13 cellular contexts compared by ENCODE assay signal in genomic region chr7:150962285-150962742, GRCh38. TPM values are rescaled to one million over a fixed set of nuclear protein-coding genes. Genes with fewer than 3 reads are reported as not detected.
DNase-seq lines count a peak whose midpoint lies in the region; ATAC-seq and TF ChIP-seq lines count a peak whose summit lies in the region.
"Had no signal": no experiment of that assay in that cellular context is flagged by ENCODE, and none has a peak within 500 bp of the region (broad histone marks: within the 10 kb centered on the region; RNA-seq: fewer than 3 reads in every experiment).

No MANE protein-coding gene starts in this region.

- H3K4me1 Mint-ChIP-seq in glutamatergic neuron (ENCODE audit: low read depth, unreplicated experiment) (peaks cover 50% of the 10 kb centered on the region), Calu3 (ENCODE audit: low read depth, unreplicated experiment) (no peaks in the 10 kb centered on the region)

- H2BK15ac ChIP-seq in neuronal stem cell (ENCODE audit: low read length): no peak overlapping the region

- TF ChIP-seq CTCF in right atrium auricular region (IDR thresholded peaks at IDR 0.05) (no peak), glutamatergic neuron (IDR thresholded peaks at IDR 0.05; ENCODE audit: partially characterized antibody, unreplicated experiment) (no peak), Calu3 (IDR thresholded peaks at IDR 0.05; ENCODE audit: unreplicated experiment) (no peak), GM13977 (IDR thresholded peaks at IDR 0.05; ENCODE audit: extremely low read depth, insufficient read depth, missing control alignments) (no peak)

- in situ Hi-C loops in GM13977 (cut with MboI; ENCODE audit: low pct_unique_long_range_greater_than_20kb, low sequenced_read_pairs, unreplicated experiment): no loop called here

- H2BK5ac ChIP-seq in neuronal stem cell (ENCODE audit: low read length): no peak overlapping the region

- no CpG with 5 or more reads among the region's 6 CpGs for WGBS in neuronal stem cell (ENCODE audit: extremely low coverage in 2 of 2, insufficient read length in 2 of 2, insufficient replicate concordance in 1 of 2), 2 donors

- no peaks in the 10 kb centered on the region for H3K79me1 ChIP-seq in neuronal stem cell (ENCODE audit: low read depth, low read length)

- H3K14ac ChIP-seq in neuronal stem cell (ENCODE audit: low read length): no peak overlapping the region

- H3K18ac ChIP-seq in neuronal stem cell (ENCODE audit: low read length): no peak overlapping the region

- no peak overlapping the region for H3K9ac ChIP-seq in neuronal stem cell (ENCODE audit: low read depth, low read length, poor library complexity)

- no peak overlapping the region for H2BK12ac ChIP-seq in neuronal stem cell (ENCODE audit: low read length)

- intact Hi-C loops in left ventricle myocardium superior (cut with micrococcal nuclease) (no loop called here), Calu3 (cut with micrococcal nuclease; ENCODE audit: unreplicated experiment) (loop anchor here (2.0 to 10.0 kb wide), 2 partner anchors 62 to 148 kb away; partner anchors contain the start of genes ABCB8 and ATG9B)

- H3K27ac Mint-ChIP-seq in glutamatergic neuron (ENCODE audit: unreplicated experiment) (peak overlapping the region; percentile 97), Calu3 (ENCODE audit: unreplicated experiment) (no peak overlapping the region)
- H3K27ac Mint-ChIP-seq: activated naive CD4-positive, alpha-beta T cell treated with anti-CD3 and anti-CD28 coated beads, Interleukin-2, amount 10 ng/mL, durations not matched to agents 7 days and 5 days; CD4-positive, alpha-beta memory T cell had no signal

- no peak overlapping the region for H4K8ac ChIP-seq in neuronal stem cell (ENCODE audit: low read depth, low read length)

- CTCF ChIA-PET in Calu3 (lab: Charles Lee): interaction anchor here (0.6 to 1.7 kb wide), 13 partner anchors 14 to 161 kb away, joined by 3 to 6 read pairs (median 3); partner anchors contain the start of genes ABCB8, ATG9B and NOS3

- no peak overlapping the region for H3K4ac ChIP-seq in neuronal stem cell (ENCODE audit: low read length)

- no TSS peak for BruUV-seq in Calu3 (replicated peaks; lab: Mats Ljungman, UMichigan)

- no peak overlapping the region for H3K4me3 ChIP-seq in right atrium auricular region
- no peak overlapping the region for H3K4me3 ChIP-seq in neuronal stem cell (ENCODE audit: low read length in 2 of 2)
- H3K4me3 ChIP-seq: thyroid gland had no signal

- peak overlapping the region; percentile 87 for H2AFZ ChIP-seq in neuronal stem cell (ENCODE audit: low read length)

- peaks cover 5% of the 10 kb centered on the region for H3K36me3 ChIP-seq in right atrium auricular region
- no peaks in the 10 kb centered on the region for H3K36me3 ChIP-seq in neuronal stem cell (replicated peaks in 1 of 2; ENCODE audit: control insufficient read depth in 2 of 2, insufficient read depth in 2 of 2, low read length in 2 of 2)
- H3K36me3 ChIP-seq: thyroid gland had no signal

- H2BK120ac ChIP-seq in neuronal stem cell (ENCODE audit: low read depth, low read length): no peak overlapping the region

- no peak overlapping the region for H3K23ac ChIP-seq in neuronal stem cell (ENCODE audit: low read depth, low read length, poor library complexity)

- DNase-seq in right atrium auricular region (ENCODE audit: low spot score): no peak
- no peak for DNase-seq in left ventricle myocardium superior
- no peak for DNase-seq in glutamatergic neuron
- no peak for DNase-seq in neuronal stem cell (ENCODE audit: low spot score)
- DNase-seq in effector CD8-positive, alpha-beta T cell (lab: John Stamatoyannopoulos, UW): no peak
- DNase-seq in Calu3: no peak
- DNase-seq in stimulated activated CD4-positive, alpha-beta T cell treated with anti-CD3 and anti-CD28 coated beads, Interleukin-15, amount 100 ng/mL, for 24 hours: no peak
- DNase-seq in GM13977 (ENCODE audit: low spot score): no peak

- peak overlapping the region; percentile 60 for H2AK5ac ChIP-seq in neuronal stem cell (ENCODE audit: low read depth, low read length)

- H3K27me3 ChIP-seq in right atrium auricular region (no peaks in the 10 kb centered on the region), neuronal stem cell (ENCODE audit: control insufficient read depth in 3 of 3, insufficient read depth in 3 of 3, low read depth in 1 of 3, low read length in 3 of 3) (peaks cover 0 to 9% (median 0%) of the 10 kb centered on the region in 3 experiments)
- H3K27me3 ChIP-seq: thyroid gland had no signal

- H3K9me3 ChIP-seq in right atrium auricular region: no peaks in the 10 kb centered on the region
- no peaks in the 10 kb centered on the region for H3K9me3 ChIP-seq in neuronal stem cell (replicated peaks in 1 of 2; ENCODE audit: control insufficient read depth in 2 of 2, insufficient read depth in 1 of 2, low read depth in 1 of 2, low read length in 2 of 2)
- H3K9me3 ChIP-seq: thyroid gland had no signal

- H3K27me3 Mint-ChIP-seq in glutamatergic neuron (ENCODE audit: unreplicated experiment) (peaks cover 22% of the 10 kb centered on the region), Calu3 (ENCODE audit: unreplicated experiment) (peaks cover 89% of the 10 kb centered on the region)

- H3K9me3 Mint-ChIP-seq in glutamatergic neuron (ENCODE audit: unreplicated experiment): peaks cover 27% of the 10 kb centered on the region
- no peaks in the 10 kb centered on the region for H3K9me3 Mint-ChIP-seq in Calu3 (ENCODE audit: low read depth, unreplicated experiment)
- H3K9me3 Mint-ChIP-seq: activated naive CD4-positive, alpha-beta T cell treated with anti-CD3 and anti-CD28 coated beads, Interleukin-2, amount 10 ng/mL, durations not matched to agents 7 days and 5 days; activated T-cell treated with anti-CD3 and anti-CD28 coated beads, Interleukin-2, amount 50 U/mL, for 4 hours; CD4-positive, alpha-beta memory T cell had no signal

- H3K27ac ChIP-seq in right atrium auricular region (peak overlapping the region; percentile 75 to 90), neuronal stem cell (replicated peaks; ENCODE audit: low read length) (no peak overlapping the region)
- H3K27ac ChIP-seq: thyroid gland had no signal

- H3K4me1 ChIP-seq in right atrium auricular region: peaks cover 0 to 63% of the 10 kb centered on the region in 2 donors
- H3K4me1 ChIP-seq in neuronal stem cell (ENCODE audit: control insufficient read depth in 2 of 2, insufficient read depth in 1 of 2, low read depth in 1 of 2, low read length in 2 of 2): peaks cover 3 to 22% of the 10 kb centered on the region in 2 donors
- H3K4me1 ChIP-seq: thyroid gland had no signal

- peaks cover 10% of the 10 kb centered on the region for H3K36me3 Mint-ChIP-seq in glutamatergic neuron (ENCODE audit: unreplicated experiment)
- H3K36me3 Mint-ChIP-seq in Calu3 (ENCODE audit: insufficient read depth, unreplicated experiment): no peaks in the 10 kb centered on the region
- H3K36me3 Mint-ChIP-seq: activated naive CD4-positive, alpha-beta T cell treated with anti-CD3 and anti-CD28 coated beads, Interleukin-2, amount 10 ng/mL, durations not matched to agents 7 days and 5 days; CD4-positive, alpha-beta memory T cell had no signal

- no peak for ATAC-seq in left ventricle myocardium superior

- H3K4me2 ChIP-seq in neuronal stem cell (ENCODE audit: insufficient read depth, low read length, poor library complexity, severe bottlenecking): no peak overlapping the region

- H3K4me3 Mint-ChIP-seq in glutamatergic neuron (ENCODE audit: unreplicated experiment) (peak overlapping the region; percentile 76), Calu3 (ENCODE audit: low read depth, unreplicated experiment) (no peak overlapping the region)
- H3K4me3 Mint-ChIP-seq: activated naive CD4-positive, alpha-beta T cell treated with anti-CD3 and anti-CD28 coated beads, Interleukin-2, amount 10 ng/mL, durations not matched to agents 7 days and 5 days; activated T-cell treated with anti-CD3 and anti-CD28 coated beads, Interleukin-2, amount 50 U/mL, for 4 hours; CD4-positive, alpha-beta memory T cell had no signal

- H4K91ac ChIP-seq in neuronal stem cell (ENCODE audit: low read depth, low read length, poor library complexity): no peak overlapping the region

RNA-seq across cellular contexts. Expression of gene KCNH2, which starts 15.8 kb away (rescaled TPM):
- 100 to 1,000 TPM; 119 to 128 TPM for total RNA-seq in right atrium auricular region
- 107 TPM for total RNA-seq in left ventricle myocardium superior
- total RNA-seq in glutamatergic neuron (ENCODE audit: unreplicated experiment): 73.7 TPM
- polyA plus RNA-seq in neuronal stem cell (2013, experiment 1 of 2): 9.1 TPM
- 9.1 TPM for polyA plus RNA-seq in neuronal stem cell (2013, experiment 2 of 2)
- total RNA-seq in Calu3 (2022): 0.45 and 0.66 TPM in 2 replicates

RNA-seq across cellular contexts. Expression of gene NOS3, which starts 28.5 kb away (rescaled TPM):
- total RNA-seq in right atrium auricular region: 10 to 100 TPM; 14.5 to 78.6 TPM
- 10.9 TPM for total RNA-seq in left ventricle myocardium superior
- 0.86 TPM for total RNA-seq in glutamatergic neuron (ENCODE audit: unreplicated experiment)
- polyA plus RNA-seq in neuronal stem cell (2013, experiment 1 of 2): 5.4 TPM
- 5.6 TPM for polyA plus RNA-seq in neuronal stem cell (2013, experiment 2 of 2)
- total RNA-seq in Calu3 (2022): 0.71 and 1.1 TPM in 2 replicates
- total RNA-seq: M059J had no signal

Comparison
In these comparisons a context has a peak if more than half of its experiments do, and no peak if none do; other contexts are left out.
1. RNA of gene KCNH2, which starts 15.8 kb away (total RNA-seq): 119 to 128 TPM in right atrium auricular region, 107 TPM in left ventricle myocardium superior (single experiment) and 73.7 TPM in glutamatergic neuron (single experiment); 0.45 to 0.66 TPM in Calu3; every median in the first group is over 10 times any median in the second.